In genomic region chr6:55827818-55828522, GRCh38 we compare ENCODE assay signal across 3 cellular contexts.
TF ChIP-seq lines count a peak whose summit lies in the region.

No MANE protein-coding gene starts in this region.

TF ChIP-seq in SK-N-SH, 30 proteins besides CTCF, POLR2A, EP300 and RAD21:
- TF ChIP-seq MXI1 (IDR thresholded peaks at IDR 0.05; ENCODE audit: low read depth, low read length) (no peak), TCF12 (IDR thresholded peaks at IDR 0.05) (peak; percentile 26; the same call in 1 of the 2 replicates)

TF ChIP-seq in SK-N-SH treated with all-trans-retinoic acid at 6 μM for 48 hours, 23 proteins besides CTCF, POLR2A, EP300 and RAD21:
- TF ChIP-seq CSRNP3 (CRISPR knock-in tag; IDR thresholded peaks at IDR 0.05) (no peak), TOX (CRISPR knock-in tag; IDR thresholded peaks at IDR 0.05; ENCODE audit: borderline replicate concordance) (no peak), TCF4 (CRISPR knock-in tag; IDR thresholded peaks at IDR 0.05; ENCODE audit: borderline replicate concordance) (no peak), CREB5 (CRISPR knock-in tag; IDR thresholded peaks at IDR 0.05; ENCODE audit: low read depth) (no peak), ARNTL (CRISPR knock-in tag; IDR thresholded peaks at IDR 0.05; ENCODE audit: borderline replicate concordance, low read depth) (no peak), ZNF70 (CRISPR knock-in tag; IDR thresholded peaks at IDR 0.05) (no peak), ISL1 (CRISPR knock-in tag; IDR thresholded peaks at IDR 0.05) (no peak), TSHZ2 (CRISPR knock-in tag; IDR thresholded peaks at IDR 0.05) (no peak), CSDC2 (CRISPR knock-in tag; IDR thresholded peaks at IDR 0.05) (no peak), POU6F1 (CRISPR knock-in tag; IDR thresholded peaks at IDR 0.05; ENCODE audit: borderline replicate concordance, low read depth) (no peak), GLIS3 (CRISPR knock-in tag; IDR thresholded peaks at IDR 0.05) (no peak), SNAI2 (CRISPR knock-in tag; IDR thresholded peaks at IDR 0.05) (no peak)

TF ChIP-seq in IMR-90, 13 proteins besides CTCF, POLR2A, EP300 and RAD21 (continued from another document):
- TF ChIP-seq BHLHE40 (IDR thresholded peaks at IDR 0.05; ENCODE audit: low read depth, low read length) (no peak), RFX5 (IDR thresholded peaks at IDR 0.05; ENCODE audit: low read depth, low read length) (no peak), CHD1 (IDR thresholded peaks at IDR 0.05; ENCODE audit: low read depth, low read length) (no peak)
